Comparison of ENCODE assay signal across 19 cellular contexts in the genomic region with DNA sequence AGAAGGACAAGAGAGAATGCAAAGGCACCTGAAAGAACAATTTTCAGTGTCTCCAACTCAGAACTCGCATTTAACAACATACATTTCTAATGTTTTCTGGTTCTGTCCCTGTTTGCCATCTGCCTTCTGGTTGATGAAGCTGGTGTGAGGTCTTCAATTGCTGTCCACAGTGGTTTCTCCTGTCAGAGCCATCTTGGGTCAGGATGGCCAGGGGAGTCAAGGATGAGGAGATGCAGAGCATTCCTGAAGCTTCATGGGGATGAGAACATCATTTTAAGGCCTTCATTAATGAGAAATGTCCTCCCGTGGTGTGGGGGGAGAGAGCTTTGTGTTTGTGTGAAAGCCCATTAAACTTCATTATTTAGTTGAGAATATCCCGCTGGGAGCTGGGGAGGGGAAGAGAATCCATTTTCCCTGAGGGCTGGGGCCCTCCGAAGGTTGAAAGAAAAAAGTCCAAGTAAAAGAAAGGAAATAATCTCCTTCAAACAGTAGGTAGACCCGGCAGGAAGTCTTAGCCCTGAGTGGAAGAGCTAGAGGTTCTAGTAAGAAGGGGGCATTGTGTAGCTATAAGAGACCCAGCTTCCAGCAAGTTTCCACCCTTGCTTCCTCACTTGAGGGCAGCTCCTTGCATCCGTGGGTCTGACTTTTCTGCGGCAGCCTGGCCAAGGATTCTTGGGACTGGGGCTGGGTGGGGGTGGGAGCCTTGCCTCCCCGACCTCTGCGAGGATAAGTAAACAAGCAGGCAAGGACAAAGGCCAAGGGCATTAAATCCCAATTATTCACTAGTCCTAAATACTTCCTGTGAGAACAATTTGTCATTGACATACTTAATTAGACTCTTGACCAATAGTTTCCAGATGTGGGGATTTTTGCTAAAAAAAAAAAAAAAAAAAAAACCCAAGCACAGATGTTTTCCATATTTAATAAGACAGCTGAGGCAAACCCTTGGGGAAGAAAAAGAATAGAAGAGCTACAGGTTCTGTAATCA.
DNase-seq lines count a peak whose midpoint lies in the region; ATAC-seq, FAIRE-seq and TF ChIP-seq lines count a peak whose summit lies in the region.
"Had no signal": no experiment of that assay in that cellular context is flagged by ENCODE, and none has a peak within 500 bp of the region (broad histone marks: within the 10 kb centered on the region; RNA-seq: fewer than 3 reads in every experiment).

No MANE protein-coding gene starts in this region.

- H3K4me1 ChIP-seq in HUES48 (ENCODE audit: control insufficient read depth, insufficient read depth, low read length) = peaks cover 14% of the 10 kb centered on the region

- no peaks in the 10 kb centered on the region for H3K36me3 ChIP-seq in HUES48 (ENCODE audit: control insufficient read depth, insufficient read depth, low read length)

- H3K9me3 ChIP-seq in HUES48 (ENCODE audit: control insufficient read depth, insufficient read depth, low read length) = no peaks in the 10 kb centered on the region; the same call in 1 of the 2 replicates

- no peak for TF ChIP-seq CTCF in GM20000 (IDR thresholded peaks at IDR 0.05; ENCODE audit: extremely low read depth, missing control alignments)

- peak overlapping the region; percentile 90 for H3K27ac ChIP-seq in HUES48 (ENCODE audit: low read depth, low read length)
- H3K27ac ChIP-seq: hepatocyte had no signal

- DNase-seq in iPS DF 4.7 (ENCODE audit: extremely low read depth, low spot score) = peak; percentile 44
- DNase-seq in sciatic nerve (ENCODE audit: low spot score) = no peak
- DNase-seq in posterior cingulate gyrus = no peak
- no peak for DNase-seq in anterior cingulate cortex (lab: John Stamatoyannopoulos, UW)
- DNase-seq in GM20000 (ENCODE audit: low spot score) = no peak
- DNase-seq in activated naive CD4-positive, alpha-beta T cell treated with Interleukin-2 at 50 U/mL for 16 hours = no peak
- DNase-seq: activated naive CD8-positive, alpha-beta T cell treated with anti-CD3 and anti-CD28 coated beads, Interleukin-2, amount 10 ng/mL, durations not matched to agents 7 days and 5 days; Calu3; dermis blood vessel endothelial cell; erythroblast; left colon; NCI-H1092; NCI-H526 treated with DMSO at 0.1 percent for 48 hours; SIG-M5; stimulated activated CD8-positive, alpha-beta memory T cell treated with anti-CD3 and anti-CD28 coated beads, Interleukin-4, amount 100 ng/mL, for 48 hours had no signal

- no peak overlapping the region for H3K9ac ChIP-seq in HUES48 (ENCODE audit: low read depth, low read length)

- FAIRE-seq in endometrium (lab: Jason Lieb, UNC) = peak; percentile 91
- FAIRE-seq: bronchial epithelial cell had no signal

- ATAC-seq in sciatic nerve = peak; percentile 81
- ATAC-seq: left colon had no signal

- 0 out of 2 replicates have a peak overlapping the region, but pooled peaks have one; percentile 14 for H3K4me3 ChIP-seq in HUES48 (ENCODE audit: low read depth, low read length)
- H3K4me3 ChIP-seq: hepatocyte had no signal

- H3K27me3 ChIP-seq in HUES48 (ENCODE audit: control insufficient read depth, insufficient read depth, low read length) = no peaks in the 10 kb centered on the region
- H3K27me3 ChIP-seq: hepatocyte had no signal

- intact Hi-C loops in sciatic nerve (cut with DNase I) (no loop called here), posterior cingulate gyrus (cut with DNase I) (no loop called here)
